ENCODE assay signal across 21 cellular contexts in the genomic region with DNA sequence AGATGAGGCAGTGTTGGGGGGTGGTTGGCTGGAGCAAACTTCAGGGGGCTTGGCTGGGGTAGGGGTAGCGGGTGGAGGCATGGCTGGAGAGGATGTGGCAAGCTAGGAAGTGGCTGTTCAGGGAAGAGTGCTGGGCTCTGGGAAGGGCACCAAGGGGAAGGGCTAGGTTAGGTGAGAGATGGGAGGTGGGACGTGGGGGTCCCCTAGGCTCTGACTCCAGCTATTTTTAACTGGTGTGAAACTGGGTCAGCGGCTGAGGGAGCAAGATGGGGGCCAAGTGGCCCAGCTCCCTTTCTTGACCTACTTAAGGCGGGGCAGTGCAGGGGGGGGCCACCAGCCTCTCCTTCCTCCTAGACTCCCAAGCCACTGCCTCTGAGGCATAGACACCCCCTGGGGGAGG. TPM values are rescaled to one million over a fixed set of nuclear protein-coding genes. Genes with fewer than 3 reads are reported as not detected.
DNase-seq lines count a peak whose midpoint lies in the region; ATAC-seq and TF ChIP-seq lines count a peak whose summit lies in the region.
"Had no signal": no experiment of that assay in that cellular context is flagged by ENCODE, and none has a peak within 500 bp of the region (broad histone marks: within the 10 kb centered on the region; RNA-seq: fewer than 3 reads in every experiment).

No MANE protein-coding gene starts in this region.

- DNase-seq in G401 (ENCODE audit: low spot score) (peak; percentile 46), cerebellar cortex (ENCODE audit: low spot score) (peak; percentile 32), osteoblast (ENCODE audit: insufficient read length, low spot score, missing footprints) (peak; percentile 50), NCI-H2196 (lab: John Stamatoyannopoulos, UW; ENCODE audit: unreplicated experiment) (no peak), upper lobe of left lung (no peak)
- DNase-seq: 8988T; ACHN; AML-193; BE2C; Calu3; CD4-positive, alpha-beta T cell; CD8-positive, alpha-beta memory T cell; DMS53; DMS79 treated with DMSO at 0.1 percent for 48 hours; GOT3; HCEC 1CT had no signal

- in situ Hi-C loops in G401 (cut with HindIII; ENCODE audit: low sequenced_read_pairs) = no loop called here

- no peaks in the 10 kb centered on the region for H3K4me1 ChIP-seq in osteoblast (ENCODE audit: insufficient read depth, low read length)
- peaks cover 10 to 17% (median 14%) of the 10 kb centered on the region in 4 donors for H3K4me1 ChIP-seq in upper lobe of left lung

- TF ChIP-seq CTCF in osteoblast (IDR thresholded peaks at IDR 0.05; ENCODE audit: extremely low read depth, low read depth, low read length) = no peak
- no peak for TF ChIP-seq CTCF in upper lobe of left lung (IDR thresholded peaks at IDR 0.05)

- no peak for TF ChIP-seq POLR2A in upper lobe of left lung (IDR thresholded peaks at IDR 0.05)

- H2AFZ ChIP-seq in osteoblast (ENCODE audit: low read length) = no peak overlapping the region

- H3K9me3 ChIP-seq in osteoblast (ENCODE audit: low read depth, low read length) (no peaks in the 10 kb centered on the region), upper lobe of left lung (no peaks in the 10 kb centered on the region)
- H3K9me3 ChIP-seq: A549; BE2C; BLaER1 treated with 17β-estradiol and CSF1 and Interleukin-3, amounts not matched to agents 10 nM and 100 nM had no signal

- H3K36me3 ChIP-seq in osteoblast (ENCODE audit: insufficient read depth, low read length) (no peaks in the 10 kb centered on the region), upper lobe of left lung (peaks cover 0 to 4% (median 0%) of the 10 kb centered on the region in 4 donors)
- H3K36me3 ChIP-seq: BE2C; BLaER1 treated with 17β-estradiol and CSF1 and Interleukin-3, amounts not matched to agents 10 nM and 100 nM had no signal

- peaks cover 12% of the 10 kb centered on the region for H3K27me3 ChIP-seq in osteoblast (ENCODE audit: insufficient read depth, low read length)
- peaks cover 0 to 5% (median 0%) of the 10 kb centered on the region in 4 donors for H3K27me3 ChIP-seq in upper lobe of left lung
- H3K27me3 ChIP-seq: BE2C had no signal

- TF ChIP-seq EP300 in upper lobe of left lung (IDR thresholded peaks at IDR 0.05) = no peak

- no peak overlapping the region for H3K4me3 ChIP-seq in osteoblast (ENCODE audit: insufficient read depth, low read length)
- no peak overlapping the region for H3K4me3 ChIP-seq in upper lobe of left lung
- H3K4me3 ChIP-seq: A549; BLaER1 treated with 17β-estradiol and CSF1 and Interleukin-3, amounts not matched to agents 10 nM and 100 nM; GM12878 had no signal

- H3K27ac ChIP-seq in osteoblast (ENCODE audit: low read depth, low read length) (no peak overlapping the region), upper lobe of left lung (no peak overlapping the region)
- H3K27ac ChIP-seq: A549; BLaER1 treated with 17β-estradiol and CSF1 and Interleukin-3, amounts not matched to agents 10 nM and 100 nM had no signal

- H3K79me2 ChIP-seq in osteoblast (ENCODE audit: insufficient read depth, low read length) = no peaks in the 10 kb centered on the region

- ATAC-seq in GM18519 (IDR thresholded peaks at IDR 0.05; ENCODE audit: low FRiP score, unreplicated experiment) (no peak), upper lobe of left lung (ENCODE audit: low FRiP score in 2 of 2) (no peak)
- ATAC-seq: A549, GM12878 had no signal

- H3K4me2 ChIP-seq in osteoblast (ENCODE audit: insufficient read depth, low read length) = no peak overlapping the region
- H3K4me2 ChIP-seq: A549; BLaER1 treated with 17β-estradiol and CSF1 and Interleukin-3, amounts not matched to agents 10 nM and 100 nM had no signal

- no peaks in the 10 kb centered on the region for H4K20me1 ChIP-seq in osteoblast (ENCODE audit: insufficient read depth, low read length)

- 76 to 92% methylated on average over 3 to 4 of the region's 4 CpGs for WGBS in upper lobe of left lung, 2 donors

RNA-seq across cellular contexts. Expression of a gene that starts 7.3 kb away (rescaled TPM):
- 3.4 and 4.3 TPM in 2 replicates for total RNA-seq in G401 (2014; rRNA removed; shearing (Covaris generic))
- total RNA-seq in osteoblast = under 0.01 TPM in 1 of 2 replicates, not detected in the other
- 10 to 100 TPM in 4 of 6 donors, 1 to 10 TPM in 2; 3.8 to 15.7 (median 12.2) TPM for total RNA-seq in upper lobe of left lung

RNA-seq across cellular contexts. Expression of a gene that starts 43.6 kb away (rescaled TPM):
- 0.24 TPM in 1 of 2 replicates, not detected in the other for total RNA-seq in G401 (2014; rRNA removed; shearing (Covaris generic))
- total RNA-seq in osteoblast (under 0.01 and 0.29 TPM in 2 replicates), upper lobe of left lung (1,000 to 10,000 TPM; 1,043 to 3,140 (median 1,660) TPM)
- total RNA-seq: Daoy had no signal

RNA-seq across cellular contexts. Expression of a gene that starts 54.4 kb away (rescaled TPM):
- 33.0 and 41.4 TPM in 2 replicates for total RNA-seq in G401 (2014; rRNA removed; shearing (Covaris generic))
- total RNA-seq in osteoblast (91.1 and 113 TPM in 2 replicates), upper lobe of left lung (100 to 1,000 TPM in 4 of 6 donors, 10 to 100 TPM in 2; 98.3 to 170 (median 123) TPM)

Comparison
In these comparisons a context has a peak if more than half of its experiments do, and no peak if none do; other contexts are left out.
1. DNase-seq: peak in G401 (single experiment), cerebellar cortex (single experiment) and osteoblast (single experiment); none in NCI-H2196 (single experiment) and upper lobe of left lung (0 of 2).
2. RNA of a gene that starts 43.6 kb away (total RNA-seq): 1,043 to 3,140 TPM in upper lobe of left lung; 0.24 TPM in G401 and under 0.01 to 0.29 TPM in osteoblast; every median in the first group is over 100 times any median in the second.